Comparison of ENCODE assay signal across 9 cellular contexts in the genomic region with DNA sequence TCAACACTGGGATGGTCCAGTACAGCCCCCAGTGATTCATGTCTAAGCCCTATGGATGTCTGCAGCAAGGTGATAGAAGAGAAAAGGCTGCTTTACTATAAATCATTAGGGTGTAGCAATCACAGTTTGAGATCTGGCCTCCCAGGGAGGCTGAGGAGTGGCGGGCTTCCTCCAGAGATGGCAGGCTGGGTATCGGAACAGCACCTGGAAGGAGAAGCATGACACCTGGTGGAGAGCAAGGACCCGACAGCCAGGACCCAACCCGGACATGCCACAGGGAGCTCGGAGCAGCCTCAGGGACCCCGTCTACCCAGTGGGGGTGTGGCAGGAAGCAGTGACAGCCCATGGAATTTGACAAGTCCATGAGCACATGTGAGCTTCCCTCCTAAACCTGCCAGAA.
DNase-seq lines count a peak whose midpoint lies in the region; TF ChIP-seq lines count a peak whose summit lies in the region.
"Had no signal": no experiment of that assay in that cellular context is flagged by ENCODE, and none has a peak within 500 bp of the region (broad histone marks: within the 10 kb centered on the region; RNA-seq: fewer than 3 reads in every experiment).

No MANE protein-coding gene starts in this region.

- 46% methylated on average over 6 of the region's 6 CpGs; no CpG with 5 or more reads in 1 of the 2 donors for WGBS in transverse colon (ENCODE audit: low coverage in 1 of 2), 2 donors
- 42 to 57% (median 55%) methylated on average over 6 of the region's 6 CpGs for WGBS in spleen, 5 donors

- no peak overlapping the region for H3K4me2 ChIP-seq in OCI-LY1 (ENCODE audit: low read length)

- H3K27me3 ChIP-seq in OCI-LY1 (ENCODE audit: insufficient read depth, low read length) (peaks cover 3% of the 10 kb centered on the region; the same call in 1 of the 2 replicates), transverse colon (no peaks in the 10 kb centered on the region), spleen (replicated peaks in 1 of 7) (peaks cover 0 to 6% (median 0%) of the 10 kb centered on the region in 7 donors)
- H3K27me3 ChIP-seq: thyroid gland had no signal

- H3K36me3 ChIP-seq in OCI-LY1 (ENCODE audit: insufficient read depth, low read length) (no peaks in the 10 kb centered on the region), transverse colon (no peaks in the 10 kb centered on the region), spleen (no peaks in the 10 kb centered on the region)
- H3K36me3 ChIP-seq: thyroid gland had no signal

- no peaks in the 10 kb centered on the region for H3F3A ChIP-seq in OCI-LY1 (ENCODE audit: insufficient read depth, low read length)

- no peaks in the 10 kb centered on the region for H3K79me2 ChIP-seq in OCI-LY1 (ENCODE audit: insufficient read depth, low read length)

- in situ Hi-C loops in transverse colon (cut with MboI; ENCODE audit: low pct_ligation_motif_present in 1 of 4, low pct_unique_long_range_greater_than_20kb in 1 of 4, low sequenced_read_pairs in 3 of 4), result no loop called here

- H2AFZ ChIP-seq in OCI-LY1 (ENCODE audit: low read length), result no peak overlapping the region

- no peaks in the 10 kb centered on the region for H3K9me2 ChIP-seq in OCI-LY1 (ENCODE audit: low read depth, low read length)

- H3K9me3 ChIP-seq in OCI-LY1 (ENCODE audit: low read length) (no peaks in the 10 kb centered on the region), transverse colon (no peaks in the 10 kb centered on the region), spleen (peaks cover 0 to 5% (median 0%) of the 10 kb centered on the region in 8 donors)
- H3K9me3 ChIP-seq: thyroid gland had no signal

- DNase-seq in SIG-M5 treated with dmso at 0.1 percent for 504 hours (lab: John Stamatoyannopoulos, UW; ENCODE audit: unreplicated experiment) (peak; percentile 31), SIG-M5 (lab: John Stamatoyannopoulos, UW) (no peak), fibroblast of pulmonary artery (ENCODE audit: low read depth) (peak; percentile 47), transverse colon (peak; percentile 46), NCI-H1694 treated with DMSO at 0.1 percent for 48 hours (lab: John Stamatoyannopoulos, UW) (no peak), spleen (no peak)
- DNase-seq in activated CD8-positive, alpha-beta memory T cell treated with anti-CD3 and anti-CD28 coated beads, Interleukin-2, amount 50 U/mL, for 48 hours, result no peak

- TF ChIP-seq CTCF in OCI-LY1 (IDR thresholded peaks at IDR 0.05; ENCODE audit: low read length) (peak; percentile 21; the same call in 1 of the 2 replicates), fibroblast of pulmonary artery (IDR thresholded peaks at IDR 0.05; ENCODE audit: low read length, missing control alignments) (peak; percentile 45), transverse colon (IDR thresholded peaks at IDR 0.05) (peak; percentile 27 to 62 (median 42)), spleen (IDR thresholded peaks at IDR 0.05 in 8 of 11, conservative IDR thresholded peaks at IDR 0.05 in 3 of 11) (peak in 3 of 11 experiments; percentile 25 to 37 (median 30))

- H3K27ac ChIP-seq in OCI-LY1 (ENCODE audit: low read depth, low read length, poor library complexity, severe bottlenecking) (no peak overlapping the region), transverse colon (no peak overlapping the region), spleen (no peak overlapping the region)
- H3K27ac ChIP-seq: thyroid gland had no signal

- H3K9ac ChIP-seq in OCI-LY1 (ENCODE audit: low read length), result no peak overlapping the region

- H3K4me3 ChIP-seq in OCI-LY1 (ENCODE audit: low read depth, low read length, poor library complexity, severe bottlenecking) (no peak overlapping the region), fibroblast of pulmonary artery (replicated peaks; ENCODE audit: low read depth, low read length) (no peak overlapping the region), transverse colon (no peak overlapping the region), spleen (no peak overlapping the region)
- H3K4me3 ChIP-seq: thyroid gland had no signal

- intact Hi-C loops in transverse colon (cut with DNase I; ENCODE audit: low total_unique reads), result no loop called here
- intact Hi-C loops in spleen (cut with DNase I; ENCODE audit: low total_unique reads), result no loop called here

- no peaks in the 10 kb centered on the region for H4K20me1 ChIP-seq in OCI-LY1 (ENCODE audit: insufficient read depth, low read length)

- H3K4me1 ChIP-seq in OCI-LY1 (ENCODE audit: insufficient read depth, low read length, severe bottlenecking) (no peaks in the 10 kb centered on the region), transverse colon (peaks cover 2 to 25% (median 10%) of the 10 kb centered on the region in 4 donors), spleen (peaks cover 0 to 7% (median 0%) of the 10 kb centered on the region in 6 donors)

- TF ChIP-seq EP300 in transverse colon (IDR thresholded peaks at IDR 0.05; ENCODE audit: low read depth), result no peak

- TF ChIP-seq POLR2A in transverse colon (IDR thresholded peaks at IDR 0.05) (no peak), spleen (IDR thresholded peaks at IDR 0.05) (no peak)

Comparison
In these comparisons a context has a peak if more than half of its experiments do, and no peak if none do; other contexts are left out.
1. DNase-seq: peak in SIG-M5 treated with dmso at 0.1 percent for 504 hours (single experiment), fibroblast of pulmonary artery (single experiment) and transverse colon (single experiment); none in SIG-M5 (single experiment), activated CD8-positive, alpha-beta memory T cell treated with anti-CD3 and anti-CD28 coated beads, Interleukin-2, amount 50 U/mL, for 48 hours (single experiment), NCI-H1694 treated with DMSO at 0.1 percent for 48 hours (single experiment) and spleen (single experiment).